ENCODE assay signal across 10 cellular contexts in genomic region chr6:15716889-15717288, GRCh38.
"Had no signal": no experiment of that assay in that cellular context is flagged by ENCODE, and none has a peak within 500 bp of the region (broad histone marks: within the 10 kb centered on the region; RNA-seq: fewer than 3 reads in every experiment).

No MANE protein-coding gene starts in this region.

- H3K4me3 ChIP-seq: GM23338 had no signal

- ATAC-seq: GM23338 had no signal

- FAIRE-seq: H1, H54, HTR-8/SVneo had no signal

- H3K27ac ChIP-seq: KMS-11 had no signal

- DNase-seq: H9, HCEC 1CT, HFFc6, IMR-90, KBM-7 had no signal

- H2AFZ ChIP-seq: GM23338 had no signal

- H3K9ac ChIP-seq: KMS-11 had no signal

- H3K4me2 ChIP-seq: GM23338, KMS-11 had no signal
